8 cellular contexts compared by ENCODE assay signal in the genomic region with DNA sequence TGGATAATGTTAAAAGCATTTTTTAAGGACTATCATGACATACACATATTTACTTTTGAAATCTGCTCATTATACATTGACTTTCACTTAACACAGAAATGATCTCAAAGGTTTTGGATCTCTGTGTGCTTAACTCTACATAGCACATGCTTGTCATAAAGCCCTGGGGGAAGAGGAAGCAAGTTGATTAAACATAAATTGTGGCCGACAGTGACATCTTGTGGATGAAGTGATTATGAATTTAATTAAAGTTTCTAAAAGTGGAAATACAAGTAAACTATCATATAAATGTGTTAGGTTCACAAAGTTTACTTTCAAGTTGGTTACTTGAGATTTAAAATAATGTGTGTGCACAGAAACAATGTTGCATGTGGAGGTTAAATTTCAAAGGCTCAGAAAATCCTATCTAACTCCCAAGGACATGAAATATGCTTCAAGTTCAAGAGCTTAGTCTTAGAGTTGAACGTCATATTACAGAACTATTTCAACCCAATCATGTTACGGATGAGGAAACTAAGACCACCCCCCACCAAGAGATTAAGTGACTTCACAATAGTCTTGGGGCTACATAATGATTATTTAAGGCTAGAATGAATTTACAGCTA.
DNase-seq lines count a peak whose midpoint lies in the region; ATAC-seq and TF ChIP-seq lines count a peak whose summit lies in the region.

No MANE protein-coding gene starts in this region.

- no peak overlapping the region for H2AFZ ChIP-seq in neuronal stem cell (ENCODE audit: low read length)

- no peaks in the 10 kb centered on the region for H3K79me1 ChIP-seq in neuronal stem cell (ENCODE audit: low read depth, low read length)

- no peak overlapping the region for H2AK5ac ChIP-seq in neuronal stem cell (ENCODE audit: low read depth, low read length)

- no peak overlapping the region for H3K4ac ChIP-seq in neuronal stem cell (ENCODE audit: low read length)

- no peaks in the 10 kb centered on the region for H3K4me1 ChIP-seq in neuronal stem cell (ENCODE audit: control insufficient read depth in 2 of 2, insufficient read depth in 1 of 2, low read depth in 1 of 2, low read length in 2 of 2)

- no peak overlapping the region for H3K23ac ChIP-seq in neuronal stem cell (ENCODE audit: low read depth, low read length, poor library complexity)

- no peaks in the 10 kb centered on the region for H3K27me3 Mint-ChIP-seq in activated naive CD4-positive, alpha-beta T cell treated with anti-CD3 and anti-CD28 coated beads for 36 hours (ENCODE audit: low read depth)

- no peak overlapping the region for H4K8ac ChIP-seq in neuronal stem cell (ENCODE audit: low read depth, low read length)

- no peak overlapping the region for H3K14ac ChIP-seq in neuronal stem cell (ENCODE audit: low read length)

- no peak overlapping the region for H2BK15ac ChIP-seq in neuronal stem cell (ENCODE audit: low read length)

- no peak overlapping the region for H2BK120ac ChIP-seq in neuronal stem cell (ENCODE audit: low read depth, low read length)

- H3K36me3 Mint-ChIP-seq in activated naive CD4-positive, alpha-beta T cell treated with anti-CD3 and anti-CD28 coated beads for 36 hours (ENCODE audit: low read depth), result no peaks in the 10 kb centered on the region

- intact Hi-C loops in activated naive CD4-positive, alpha-beta T cell treated with anti-CD3 and anti-CD28 coated beads for 36 hours (cut with micrococcal nuclease), result loop anchor here (1.0 to 10.0 kb wide), 7 partner anchors 93 to 1777 kb away; no protein-coding TSS in a partner anchor

- H3K9me3 Mint-ChIP-seq in activated naive CD4-positive, alpha-beta T cell treated with anti-CD3 and anti-CD28 coated beads for 36 hours, result no peaks in the 10 kb centered on the region

- no peak overlapping the region for H3K18ac ChIP-seq in neuronal stem cell (ENCODE audit: low read length)

- H4K91ac ChIP-seq in neuronal stem cell (ENCODE audit: low read depth, low read length, poor library complexity), result no peak overlapping the region

- no peak overlapping the region for H3K4me2 ChIP-seq in neuronal stem cell (ENCODE audit: insufficient read depth, low read length, poor library complexity, severe bottlenecking)

- H3K36me3 ChIP-seq in neuronal stem cell (replicated peaks in 1 of 2; ENCODE audit: control insufficient read depth in 2 of 2, insufficient read depth in 2 of 2, low read length in 2 of 2), result no peaks in the 10 kb centered on the region

- no CpG with 5 or more reads among the region's 3 CpGs for WGBS in neuronal stem cell (ENCODE audit: extremely low coverage in 2 of 2, insufficient read length in 2 of 2, insufficient replicate concordance in 1 of 2), 2 donors

- H3K27ac Mint-ChIP-seq in activated naive CD4-positive, alpha-beta T cell treated with anti-CD3 and anti-CD28 coated beads for 36 hours, result no peak overlapping the region

- DNase-seq in activated naive CD4-positive, alpha-beta T cell treated with anti-CD3 and anti-CD28 coated beads for 36 hours, result peak; percentile 25
- no peak for DNase-seq in activated naive CD4-positive, alpha-beta T cell treated with anti-CD3 and anti-CD28 coated beads, Interleukin-2, amount 50 U/mL, for 16 hours
- peak; percentile 65 for DNase-seq in RPMI7951 (ENCODE audit: low read depth)
- peak; percentile 79 for DNase-seq in epithelial cell of esophagus (ENCODE audit: low read depth)
- DNase-seq in neuronal stem cell (ENCODE audit: low spot score), result peak; percentile 27
- DNase-seq in activated CD8-positive, alpha-beta memory T cell treated with anti-CD3 and anti-CD28 coated beads, Interleukin-2, amount 50 U/mL, for 48 hours, result no peak

- no peak overlapping the region for H3K4me3 Mint-ChIP-seq in activated naive CD4-positive, alpha-beta T cell treated with anti-CD3 and anti-CD28 coated beads for 36 hours

- ATAC-seq in HG03432 (IDR thresholded peaks at IDR 0.05; ENCODE audit: unreplicated experiment) (peak; percentile 64), HG03095 (IDR thresholded peaks at IDR 0.05; ENCODE audit: unreplicated experiment) (no peak)

- no peak overlapping the region for H2BK12ac ChIP-seq in neuronal stem cell (ENCODE audit: low read length)

- peak; percentile 18 for TF ChIP-seq CTCF in epithelial cell of esophagus (IDR thresholded peaks at IDR 0.05; ENCODE audit: insufficient read depth, low read depth, low read length, missing control alignments)

- H3K4me3 ChIP-seq in epithelial cell of esophagus (ENCODE audit: low read length) (no peak overlapping the region), neuronal stem cell (ENCODE audit: low read length in 2 of 2) (no peak overlapping the region)

- no peaks in the 10 kb centered on the region for H3K4me1 Mint-ChIP-seq in activated naive CD4-positive, alpha-beta T cell treated with anti-CD3 and anti-CD28 coated beads for 36 hours (ENCODE audit: low read depth)

- no peaks in the 10 kb centered on the region for H3K27me3 ChIP-seq in neuronal stem cell (ENCODE audit: control insufficient read depth in 3 of 3, insufficient read depth in 3 of 3, low read depth in 1 of 3, low read length in 3 of 3)

- H3K9ac ChIP-seq in neuronal stem cell (ENCODE audit: low read depth, low read length, poor library complexity), result no peak overlapping the region

- no peaks in the 10 kb centered on the region for H3K9me3 ChIP-seq in neuronal stem cell (replicated peaks in 1 of 2; ENCODE audit: control insufficient read depth in 2 of 2, insufficient read depth in 1 of 2, low read depth in 1 of 2, low read length in 2 of 2)

- CTCF ChIA-PET in activated naive CD4-positive, alpha-beta T cell treated with anti-CD3 and anti-CD28 coated beads for 36 hours (lab: Charles Lee), result interaction anchor here (0.6 to 1.6 kb wide), 7 partner anchors 8 to 1616 kb away, joined by 3 read pairs; no protein-coding TSS in a partner anchor

- H2BK5ac ChIP-seq in neuronal stem cell (ENCODE audit: low read length), result no peak overlapping the region

- H3K27ac ChIP-seq in neuronal stem cell (replicated peaks; ENCODE audit: low read length), result no peak overlapping the region

Comparison
In these comparisons a context has a peak if more than half of its experiments do, and no peak if none do; other contexts are left out.
1. DNase-seq: peak in activated naive CD4-positive, alpha-beta T cell treated with anti-CD3 and anti-CD28 coated beads for 36 hours (single experiment), RPMI7951 (single experiment), epithelial cell of esophagus (single experiment) and neuronal stem cell (single experiment); none in activated naive CD4-positive, alpha-beta T cell treated with anti-CD3 and anti-CD28 coated beads, Interleukin-2, amount 50 U/mL, for 16 hours (single experiment) and activated CD8-positive, alpha-beta memory T cell treated with anti-CD3 and anti-CD28 coated beads, Interleukin-2, amount 50 U/mL, for 48 hours (single experiment).